Comparison of ENCODE assay signal across 13 cellular contexts in the genomic region with DNA sequence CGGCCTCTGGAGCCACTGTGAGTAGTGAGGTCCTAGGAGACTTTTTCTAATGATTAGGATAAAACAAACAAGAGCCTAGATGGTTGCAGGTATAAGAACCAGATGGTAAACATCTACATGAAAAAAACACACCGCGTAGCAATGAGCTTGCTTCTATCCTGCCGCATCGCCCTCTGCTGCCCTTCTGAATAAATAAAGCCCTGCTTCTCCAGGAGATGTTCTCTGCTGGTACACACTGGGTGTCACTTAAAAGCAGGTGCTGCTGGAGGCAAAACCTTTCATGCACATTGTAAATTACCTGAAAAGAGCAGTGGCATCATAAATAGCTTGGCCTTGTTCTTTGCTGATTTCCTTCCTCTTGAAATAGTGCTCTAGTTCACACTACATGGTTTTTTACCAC.
DNase-seq lines count a peak whose midpoint lies in the region; ATAC-seq and TF ChIP-seq lines count a peak whose summit lies in the region.
"Had no signal": no experiment of that assay in that cellular context is flagged by ENCODE, and none has a peak within 500 bp of the region (broad histone marks: within the 10 kb centered on the region; RNA-seq: fewer than 3 reads in every experiment).

No MANE protein-coding gene starts in this region.

- no peaks in the 10 kb centered on the region for H3K27me3 ChIP-seq in PC-9 (ENCODE audit: insufficient read depth, low read depth)

- no peaks in the 10 kb centered on the region for H3K4me1 Mint-ChIP-seq in neural crest cell

- H3K9me3 ChIP-seq in PC-9 (ENCODE audit: insufficient read depth, low read depth) = no peaks in the 10 kb centered on the region
- H3K9me3 ChIP-seq: esophagus squamous epithelium had no signal

- no peak overlapping the region for H3K27ac ChIP-seq in PC-9
- H3K27ac ChIP-seq: esophagus squamous epithelium, skin epidermis had no signal

- TF ChIP-seq CTCF in cardiac fibroblast (IDR thresholded peaks at IDR 0.05; ENCODE audit: low read depth, low read length) (peak; percentile 9), neural crest cell (conservative IDR thresholded peaks at IDR 0.05) (peak; percentile 31), PC-9 (conservative IDR thresholded peaks at IDR 0.05) (no peak)

- CTCF ChIA-PET in PC-9 (lab: Charles Lee) = no interaction called here

- H3K9me3 Mint-ChIP-seq in neural crest cell = no peaks in the 10 kb centered on the region
- H3K9me3 Mint-ChIP-seq: activated naive CD8-positive, alpha-beta T cell treated with anti-CD3 and anti-CD28 coated beads, Interleukin-2, amount 10 ng/mL, durations not matched to agents 7 days and 5 days had no signal

- 0 out of 2 replicates have a peak, but pooled peaks cover 4% of the 10 kb centered on the region for H4K20me1 ChIP-seq in PC-9 (ENCODE audit: insufficient read depth)

- no peak for ATAC-seq in GM21515 (IDR thresholded peaks at IDR 0.05; ENCODE audit: unreplicated experiment)

- H2AFZ ChIP-seq in PC-9 = no peak overlapping the region

- no peaks in the 10 kb centered on the region for H3K9me2 ChIP-seq in PC-9 (ENCODE audit: insufficient read depth)

- peaks cover 25% of the 10 kb centered on the region for H3K79me2 ChIP-seq in PC-9 (ENCODE audit: low read depth)

- no peak overlapping the region for H3K4me3 ChIP-seq in cardiac fibroblast (replicated peaks in 1 of 2; ENCODE audit: low read depth in 2 of 2, low read length in 2 of 2)
- H3K4me3 ChIP-seq in PC-9 = no peak overlapping the region
- H3K4me3 ChIP-seq: esophagus squamous epithelium, skin epidermis had no signal

- POLR2A ChIA-PET in PC-9 (lab: Charles Lee; ENCODE audit: unreplicated experiment) = interaction anchor here (0.6 to 0.7 kb wide), 2 partner anchors 10 to 635 kb away, joined by 3 to 5 read pairs; a partner anchor contains a TSS

- no TSS peak for BruUV-seq in PC-9 (replicated peaks; lab: Mats Ljungman, UMichigan)

- no peak overlapping the region for H3K27ac Mint-ChIP-seq in neural crest cell (ENCODE audit: unreplicated experiment)
- H3K27ac Mint-ChIP-seq: activated naive CD8-positive, alpha-beta T cell treated with anti-CD3 and anti-CD28 coated beads, Interleukin-2, amount 10 ng/mL, durations not matched to agents 7 days and 5 days had no signal

- no peak overlapping the region for H3K4me2 ChIP-seq in PC-9

- no peak overlapping the region for H3K4me3 Mint-ChIP-seq in neural crest cell
- H3K4me3 Mint-ChIP-seq: activated naive CD8-positive, alpha-beta T cell treated with anti-CD3 and anti-CD28 coated beads, Interleukin-2, amount 10 ng/mL, durations not matched to agents 7 days and 5 days had no signal

- no peaks in the 10 kb centered on the region for H3K36me3 ChIP-seq in PC-9 (ENCODE audit: low read depth)
- H3K36me3 ChIP-seq: esophagus squamous epithelium had no signal

- intact Hi-C loops in PC-9 (cut with micrococcal nuclease; ENCODE audit: unreplicated experiment) = no loop called here

- 0 out of 2 replicates have a peak, but pooled peaks cover 3% of the 10 kb centered on the region for H3F3A ChIP-seq in PC-9 (ENCODE audit: insufficient read depth, low read depth)

- no peaks in the 10 kb centered on the region for H3K36me3 Mint-ChIP-seq in neural crest cell (ENCODE audit: low read depth)
- H3K36me3 Mint-ChIP-seq: activated naive CD8-positive, alpha-beta T cell treated with anti-CD3 and anti-CD28 coated beads, Interleukin-2, amount 10 ng/mL, durations not matched to agents 7 days and 5 days had no signal

- H3K27me3 Mint-ChIP-seq in neural crest cell (ENCODE audit: low read depth) = peaks cover 14% of the 10 kb centered on the region

- H3K4me1 ChIP-seq in PC-9 (replicated peaks; ENCODE audit: insufficient read depth) = peaks cover 10% of the 10 kb centered on the region
- H3K4me1 ChIP-seq: esophagus squamous epithelium had no signal

- DNase-seq in NCI-H1694 treated with DMSO at 0.1 percent for 48 hours (lab: John Stamatoyannopoulos, UW) (peak; percentile 5), NCI-H1694 (lab: John Stamatoyannopoulos, UW) (no peak), NCI-H1417 treated with DMSO at 0.1 percent for 48 hours (lab: John Stamatoyannopoulos, UW) (peak; percentile 21), cardiac fibroblast (ENCODE audit: low read depth in 2 of 2) (peak; percentile 8 to 32), neural crest cell (ENCODE audit: low read depth, low spot score) (no peak), PC-9 (no peak), OCI-M1 (lab: John Stamatoyannopoulos, UW) (no peak)
- DNase-seq: activated naive CD8-positive, alpha-beta T cell treated with anti-CD3 and anti-CD28 coated beads, Interleukin-2, amount 10 ng/mL, durations not matched to agents 7 days and 5 days; esophagus squamous epithelium; NCI-H524 treated with DMSO at 0.1 percent for 48 hours; stimulated activated naive CD4-positive, alpha-beta T cell treated with Interleukin-2 at 50 U/mL for 16 hours had no signal

Comparison
In these comparisons a context has a peak if more than half of its experiments do, and no peak if none do; other contexts are left out.
1. DNase-seq: peak in NCI-H1694 treated with DMSO at 0.1 percent for 48 hours (single experiment), NCI-H1417 treated with DMSO at 0.1 percent for 48 hours (single experiment) and cardiac fibroblast (2 of 2); none in NCI-H1694 (single experiment), neural crest cell (single experiment), PC-9 (0 of 2) and OCI-M1 (single experiment).